In the genomic region with DNA sequence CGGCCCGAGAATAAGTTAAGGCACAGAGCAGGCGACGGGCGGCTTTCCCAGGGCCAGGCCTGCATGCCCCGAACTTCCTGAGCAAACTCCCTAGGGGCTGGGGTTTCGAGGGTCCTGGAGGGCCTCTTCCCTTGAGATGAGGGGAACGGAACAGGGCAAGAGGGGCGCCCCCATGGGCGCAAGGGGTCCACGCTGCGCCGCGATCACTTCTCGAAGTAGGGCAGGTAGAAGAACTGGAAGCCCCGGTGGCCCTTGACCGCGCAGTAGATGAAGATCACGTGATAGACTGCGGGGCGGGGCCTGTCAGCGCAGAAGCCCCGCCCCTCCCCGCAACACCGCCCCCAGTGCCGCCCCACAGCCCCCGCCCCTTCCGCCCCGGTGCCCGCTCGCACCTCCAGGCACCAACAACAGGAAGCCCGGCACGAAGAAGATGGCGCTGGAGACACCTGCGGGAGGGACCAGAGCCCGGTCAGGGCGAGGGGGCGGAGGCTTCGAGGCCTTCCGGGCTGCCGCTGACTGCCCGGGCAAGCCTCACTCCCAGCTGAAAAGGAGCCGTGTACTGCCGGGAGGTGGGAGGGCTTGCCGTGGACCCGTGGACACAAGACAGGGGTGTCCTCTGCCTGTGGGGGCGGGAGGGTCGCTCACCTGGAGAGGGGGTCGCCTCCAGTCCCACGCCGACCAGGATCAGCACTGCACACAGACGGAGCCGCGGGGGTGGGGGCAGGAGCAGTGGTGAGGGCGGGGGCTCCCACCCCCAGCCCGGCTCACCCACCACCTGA, we compare ENCODE assay signal across 8 cellular contexts.
DNase-seq lines count a peak whose midpoint lies in the region; ATAC-seq and TF ChIP-seq lines count a peak whose summit lies in the region.

No MANE protein-coding gene starts in this region.

- H3K9me3 ChIP-seq in NT2/D1 (ENCODE audit: insufficient read depth, low read length): no peaks in the 10 kb centered on the region
- no peaks in the 10 kb centered on the region for H3K9me3 ChIP-seq in mucosa of stomach (ENCODE audit: control insufficient read depth, low read length)

- H3K4me3 ChIP-seq in NT2/D1 (ENCODE audit: insufficient read length, low read depth): peak overlapping the region; percentile 81
- H3K4me3 ChIP-seq in mucosa of stomach (ENCODE audit: low read length): peak overlapping the region; percentile 90

- DNase-seq in ACHN (peak; percentile 88), NT2/D1 (ENCODE audit: low read depth, low spot score) (peak; percentile 87), activated T-cell treated with anti-CD3 and anti-CD28 coated beads for 24 hours (ENCODE audit: low read depth) (peak; percentile 86), erythroblast (lab: John Stamatoyannopoulos, UW) (peak; percentile 91 to 96)
- DNase-seq in stimulated activated CD8-positive, alpha-beta memory T cell treated with anti-CD3 and anti-CD28 coated beads, Interleukin-4, amount 100 ng/mL, for 24 hours (ENCODE audit: low read depth): peak; percentile 85

- in situ Hi-C loops in ACHN (cut with HindIII; ENCODE audit: low pct_ligation_motif_present, low pct_unique_long_range_greater_than_20kb, low sequenced_read_pairs): no loop called here

- ATAC-seq in HG03571 (IDR thresholded peaks at IDR 0.05; ENCODE audit: unreplicated experiment): peak; percentile 47

- TF ChIP-seq POLR2A in GM19099 (IDR thresholded peaks at IDR 0.05; ENCODE audit: extremely low read depth, insufficient read length, low read depth): peak; percentile 83
- TF ChIP-seq POLR2A in erythroblast (IDR thresholded peaks at IDR 0.05; ENCODE audit: low read length): peak; percentile 47

- H3K4me1 ChIP-seq in NT2/D1 (ENCODE audit: insufficient read depth, insufficient read length) (peaks cover 31% of the 10 kb centered on the region), mucosa of stomach (ENCODE audit: control insufficient read depth, insufficient read depth, low read length) (peaks cover 48% of the 10 kb centered on the region)

- H3K9ac ChIP-seq in NT2/D1 (ENCODE audit: insufficient read length, low read depth) (peak overlapping the region; percentile 94), mucosa of stomach (ENCODE audit: low read length) (peak overlapping the region; percentile 97)

- no peaks in the 10 kb centered on the region for H3K36me3 ChIP-seq in NT2/D1 (ENCODE audit: insufficient read depth, insufficient read length, low read length)
- no peaks in the 10 kb centered on the region for H3K36me3 ChIP-seq in mucosa of stomach (ENCODE audit: control insufficient read depth, insufficient read depth, low read length)

- no peaks in the 10 kb centered on the region for H3K27me3 ChIP-seq in NT2/D1 (ENCODE audit: insufficient read depth, insufficient read length)
- no peaks in the 10 kb centered on the region for H3K27me3 ChIP-seq in mucosa of stomach (ENCODE audit: control insufficient read depth, insufficient read depth, low read length)

Comparison
In these comparisons a context has a peak if more than half of its experiments do, and no peak if none do; other contexts are left out.
1. Peak in every context shown above with its lines: DNase-seq, ATAC-seq and H3K4me3 ChIP-seq.